8 cellular contexts compared by ENCODE assay signal in the genomic region with DNA sequence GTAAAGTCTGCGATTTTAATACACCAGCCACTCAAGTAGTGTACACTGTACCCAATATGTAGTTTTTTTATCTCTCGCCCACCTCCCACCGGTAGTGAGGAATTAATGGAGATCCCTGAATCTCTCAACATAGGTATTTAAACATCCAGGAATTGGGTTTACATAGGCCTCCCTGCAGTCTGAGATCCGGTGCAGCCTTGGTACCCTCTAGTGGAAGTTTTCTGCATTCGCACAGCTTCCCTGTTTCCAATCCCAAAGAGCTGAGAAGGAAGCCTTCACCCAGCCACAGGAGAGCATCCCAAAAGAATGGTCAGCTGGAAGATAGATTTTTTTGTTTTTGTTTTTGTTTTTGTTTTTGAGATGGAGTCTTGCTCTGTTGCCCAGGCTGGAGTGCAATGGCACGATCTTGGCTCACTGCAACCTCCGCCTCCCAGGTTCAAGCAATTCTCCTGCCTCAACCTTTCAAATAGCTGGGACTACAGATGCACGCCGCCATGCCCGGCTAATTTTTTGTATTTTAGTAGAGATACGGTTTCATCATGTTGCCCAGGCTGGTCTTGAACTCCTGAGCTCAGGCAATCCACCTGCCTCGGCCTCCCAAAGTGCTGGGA. TPM values are rescaled to one million over a fixed set of nuclear protein-coding genes. Genes with fewer than 3 reads are reported as not detected.
DNase-seq lines count a peak whose midpoint lies in the region; ATAC-seq, FAIRE-seq and TF ChIP-seq lines count a peak whose summit lies in the region.
"Not testable (repeated sequence)": the region's sequence is repeated elsewhere in the genome, so short reads cannot be mapped to it uniquely, and the experiment has no call there.

No MANE protein-coding gene starts in this region.

- not testable (repeated sequence) for TF ChIP-seq EP300 in HepG2 (IDR thresholded peaks at IDR 0.05; ENCODE audit: low read depth in 2 of 2, low read length in 2 of 2); HepG2 (CRISPR knock-in tag; IDR thresholded peaks at IDR 0.05; ENCODE audit: borderline replicate concordance)

- TF ChIP-seq RAD21 in HepG2 (CRISPR knock-in tag; IDR thresholded peaks at IDR 0.05), result peak; percentile 46; the same call in 1 of the 2 replicates

- CTCF ChIA-PET in BJ (lab: Yijun Ruan, JAX), result interaction anchor here (0.6 kb wide), 1 partner anchor 728 kb away, joined by 3 read pairs; no protein-coding TSS in a partner anchor
- CTCF ChIA-PET in HepG2 (lab: Yijun Ruan, JAX; ENCODE audit: low intra/inter-chr PET ratio, low total read pairs), result not testable (repeated sequence)

- not testable (repeated sequence) for H4K20me1 ChIP-seq in GM23248 (ENCODE audit: insufficient read depth); HepG2 (ENCODE audit: insufficient read depth, low read length)

- intact Hi-C loops in HepG2 (cut with micrococcal nuclease; ENCODE audit: unreplicated experiment); gastrocnemius medialis (cut with DNase I; ENCODE audit: low total_unique reads): not testable (repeated sequence)

- ATAC-seq in HepG2 (peak; percentile 79), gastrocnemius medialis (peak; percentile 56 to 57)

- not testable (repeated sequence) for H3K27me3 ChIP-seq in BJ (ENCODE audit: control insufficient read depth, insufficient read depth, low read length); GM23248 (replicated peaks; ENCODE audit: insufficient read depth); HepG2 (ENCODE audit: control insufficient read depth in 1 of 2, insufficient read depth in 2 of 2, low read length in 2 of 2); gastrocnemius medialis

- not testable (repeated sequence) for H3K79me2 ChIP-seq in GM23248 (ENCODE audit: insufficient read depth); HepG2 (ENCODE audit: insufficient read depth, low read length)

- not testable (repeated sequence) for FAIRE-seq in RCC 7860 (lab: Jason Lieb, UNC); HepG2 (lab: Jason Lieb, UNC)

- TF ChIP-seq CTCF in BJ (IDR thresholded peaks at IDR 0.05; ENCODE audit: insufficient read depth, low read depth, low read length), result peak; percentile 39
- peak; percentile 16 for TF ChIP-seq CTCF in NB4 (IDR thresholded peaks at IDR 0.05; ENCODE audit: low read depth, low read length)
- TF ChIP-seq CTCF in astrocyte of the cerebellum (IDR thresholded peaks at IDR 0.05; ENCODE audit: low read depth, low read length, missing control alignments), result peak; percentile 33
- peak; percentile 47 for TF ChIP-seq CTCF in fibroblast of pulmonary artery (IDR thresholded peaks at IDR 0.05; ENCODE audit: low read length, missing control alignments)
- TF ChIP-seq CTCF in HepG2 (CRISPR knock-in tag; IDR thresholded peaks at IDR 0.05), result not testable (repeated sequence)
- TF ChIP-seq CTCF in gastrocnemius medialis (IDR thresholded peaks at IDR 0.05 in 4 of 5, conservative IDR thresholded peaks at IDR 0.05 in 1 of 5), result peak in 2 of 5 experiments; percentile 9 to 38

- not testable (repeated sequence) for DNase-seq in BJ (ENCODE audit: low read depth); astrocyte of the cerebellum (ENCODE audit: low read depth); gastrocnemius medialis
- DNase-seq in GM23248 (peak; percentile 52), NB4 (ENCODE audit: low read depth) (peak; percentile 46), RCC 7860 (ENCODE audit: low spot score) (peak; percentile 20), fibroblast of pulmonary artery (ENCODE audit: low read depth) (peak; percentile 29), HepG2 (ENCODE audit: low spot score) (peak; percentile 20)

- H2AFZ ChIP-seq in GM23248; HepG2 (ENCODE audit: low read length): not testable (repeated sequence)

- H3K27ac ChIP-seq in GM23248; HepG2 (ENCODE audit: extremely low read length, insufficient read depth, low read length); gastrocnemius medialis: not testable (repeated sequence)

- in situ Hi-C loops in GM23248 (cut with MboI); astrocyte of the cerebellum (cut with HindIII; ENCODE audit: low sequenced_read_pairs); HepG2 (cut with HindIII; ENCODE audit: extremely low pct_ligation_motif_present, low pct_unique_long_range_greater_than_20kb); gastrocnemius medialis (cut with MboI; ENCODE audit: low sequenced_read_pairs in 4 of 4): not testable (repeated sequence)

- POLR2A ChIA-PET in BJ (lab: Charles Lee); HepG2 (lab: Yijun Ruan, JAX): not testable (repeated sequence)

- not testable (repeated sequence) for BruUV-seq in HepG2 (replicated peaks; lab: Mats Ljungman, UMichigan)

- H3K4me2 ChIP-seq in GM23248 (ENCODE audit: unreplicated experiment); HepG2 (ENCODE audit: low read depth, low read length): not testable (repeated sequence)

- H3K4me3 ChIP-seq in BJ (ENCODE audit: low read depth, low read length); GM23248; NB4 (ENCODE audit: low read depth, low read length); astrocyte of the cerebellum (ENCODE audit: low read depth, low read length); fibroblast of pulmonary artery (replicated peaks; ENCODE audit: low read depth, low read length); HepG2 (replicated peaks in 1 of 3; ENCODE audit: insufficient read depth in 1 of 3, low read depth in 2 of 3, low read length in 3 of 3); gastrocnemius medialis: not testable (repeated sequence)

- H3K4me1 ChIP-seq in GM23248 (ENCODE audit: insufficient read depth), result peaks cover 13% of the 10 kb centered on the region; the same call in 1 of the 2 replicates
- H3K4me1 ChIP-seq in HepG2 (ENCODE audit: insufficient read depth, low read length); gastrocnemius medialis: not testable (repeated sequence)

- not testable (repeated sequence) for TF ChIP-seq POLR2A in NB4 (IDR thresholded peaks at IDR 0.05; ENCODE audit: extremely low read depth, insufficient read length); HepG2 (IDR thresholded peaks at IDR 0.05; ENCODE audit: insufficient read depth in 1 of 2, low read depth in 2 of 2, low read length in 2 of 2); gastrocnemius medialis (IDR thresholded peaks at IDR 0.05)

- H3F3A ChIP-seq in GM23248 (ENCODE audit: insufficient read depth), result not testable (repeated sequence)

- H3K36me3 ChIP-seq in BJ (ENCODE audit: control insufficient read depth, insufficient read depth, low read length); GM23248 (ENCODE audit: low read depth); HepG2 (replicated peaks in 1 of 2; ENCODE audit: control insufficient read depth in 1 of 2, insufficient read depth in 2 of 2, low read length in 2 of 2); gastrocnemius medialis: not testable (repeated sequence)

- not testable (repeated sequence) for H3K9me2 ChIP-seq in GM23248 (ENCODE audit: insufficient read depth)

- H3K9me3 ChIP-seq in GM23248 (ENCODE audit: low read depth); HepG2 (ENCODE audit: low read length); gastrocnemius medialis: not testable (repeated sequence)

- WGBS in GM23248 (ENCODE audit: low coverage in 1 of 2, low lambda C conversion rate in 2 of 2, missing lambda C conversion rate in 2 of 2), 2 experiments, result 54 to 55% methylated on average over 9 to 10 of the region's 12 CpGs
- WGBS in HepG2 (ENCODE audit: low lambda C conversion rate), result 11% methylated on average over 9 of the region's 12 CpGs

- not testable (repeated sequence) for H3K9ac ChIP-seq in GM23248; HepG2 (ENCODE audit: insufficient read depth, low read depth, low read length)

RNA-seq across cellular contexts. Expression of a gene that starts 8.6 kb away (rescaled TPM):
- polyA plus RNA-seq in BJ (2011; rRNA removed) (58.9 and 76.4 TPM in 2 replicates), GM23248 (2016; fragmentation: Nextera tagmentation; extraction: Ambion mirVana) (29.5 and 32.0 TPM in 2 replicates), HepG2 (2011; rRNA removed) (124 and 157 TPM in 2 replicates)
- 21.0 and 31.8 TPM in 2 replicates for polyA minus RNA-seq in BJ (2011; rRNA and poly(A)+ RNA removed)
- 30.0 and 42.6 TPM in 2 replicates for total RNA-seq in GM23248 (2014; rRNA removed; shearing (Covaris generic))
- total RNA-seq in HepG2 (2016; rRNA removed; fragmentation: Illumina TruSeq; extraction: Trizol) (89.5 and 130 TPM in 2 replicates), gastrocnemius medialis (10 to 100 TPM; 48.3 to 64.6 (median 51.2) TPM)
- total RNA-seq in HepG2 (2016; cell fraction: cytosol; rRNA removed; fragmentation: Illumina TruSeq; extraction: Trizol; ENCODE audit: low read depth), result 39.9 and 40.5 TPM in 2 replicates
- 89.7 and 136 TPM in 2 replicates for total RNA-seq in HepG2 (2016; cell fraction: insoluble cytoplasmic fraction; rRNA removed; fragmentation: Illumina TruSeq; extraction: Trizol)
- total RNA-seq in HepG2 (2016; cell fraction: membrane; rRNA removed; fragmentation: Illumina TruSeq; extraction: Trizol), result 92.4 and 101 TPM in 2 replicates
- total RNA-seq in HepG2 (2016; cell fraction: nucleus; rRNA removed; fragmentation: Illumina TruSeq; extraction: Trizol), result 47.1 and 50.4 TPM in 2 replicates
- polyA plus RNA-seq in HepG2 (2011; cell fraction: cytosol; rRNA removed), result 121 and 150 TPM in 2 replicates
- 27.4 and 36.1 TPM in 2 replicates for polyA plus RNA-seq in HepG2 (2011; cell fraction: nucleus; rRNA removed)
- polyA plus RNA-seq in HepG2 (2012), result 95.8 and 105 TPM in 2 replicates
- 55.8 and 62.5 TPM in 2 replicates for polyA plus RNA-seq in HepG2 (2016; cell fraction: cytosol; fragmentation: Illumina TruSeq; extraction: Trizol; ENCODE audit: low read depth)
- 191 and 196 TPM in 2 replicates for polyA plus RNA-seq in HepG2 (2016; cell fraction: insoluble cytoplasmic fraction; fragmentation: Illumina TruSeq; extraction: Trizol; ENCODE audit: low read depth)
- 108 and 122 TPM in 2 replicates for polyA plus RNA-seq in HepG2 (2016; cell fraction: membrane; fragmentation: Illumina TruSeq; extraction: Trizol; ENCODE audit: low read depth)
- polyA plus RNA-seq in HepG2 (2016; cell fraction: nucleus; fragmentation: Illumina TruSeq; extraction: Trizol; ENCODE audit: insufficient read depth, low read depth), result 78.5 and 84.6 TPM in 2 replicates
- 71.4 and 88.7 TPM in 2 replicates for polyA minus RNA-seq in HepG2 (2011; rRNA and poly(A)+ RNA removed; ENCODE audit: low replicate concordance)
- 60.8 and 62.0 TPM in 2 replicates for polyA minus RNA-seq in HepG2 (2011; cell fraction: cytosol; rRNA and poly(A)+ RNA removed)
- 30.0 and 40.5 TPM in 2 replicates for polyA minus RNA-seq in HepG2 (2011; cell fraction: nucleus; rRNA and poly(A)+ RNA removed)

RNA-seq across cellular contexts. Expression of a gene that starts 55.4 kb away (rescaled TPM):
- polyA plus RNA-seq in BJ (2011; rRNA removed) (0.01 TPM in 1 of 2 replicates, not detected in the other), GM23248 (2016; fragmentation: Nextera tagmentation; extraction: Ambion mirVana) (not detected in 2 replicates), HepG2 (2011; rRNA removed) (0.03 and 0.08 TPM in 2 replicates)
- not detected in 2 replicates for polyA minus RNA-seq in BJ (2011; rRNA and poly(A)+ RNA removed)
- not detected in 2 replicates for total RNA-seq in GM23248 (2014; rRNA removed; shearing (Covaris generic))
- total RNA-seq in HepG2 (2016; rRNA removed; fragmentation: Illumina TruSeq; extraction: Trizol) (0.07 TPM in 1 of 2 replicates, not detected in the other), gastrocnemius medialis (under 1 TPM; 0.07 to 0.20 (median 0.18) TPM)
- total RNA-seq in HepG2 (2016; cell fraction: cytosol; rRNA removed; fragmentation: Illumina TruSeq; extraction: Trizol; ENCODE audit: low read depth), result not detected in 2 replicates
- 0.02 TPM in 1 of 2 replicates, not detected in the other for total RNA-seq in HepG2 (2016; cell fraction: insoluble cytoplasmic fraction; rRNA removed; fragmentation: Illumina TruSeq; extraction: Trizol)
- not detected in 2 replicates for total RNA-seq in HepG2 (2016; cell fraction: membrane; rRNA removed; fragmentation: Illumina TruSeq; extraction: Trizol)
- total RNA-seq in HepG2 (2016; cell fraction: nucleus; rRNA removed; fragmentation: Illumina TruSeq; extraction: Trizol), result 0.13 TPM in 1 of 2 replicates, not detected in the other
- 0.01 and 0.04 TPM in 2 replicates for polyA plus RNA-seq in HepG2 (2011; cell fraction: cytosol; rRNA removed)
- polyA plus RNA-seq in HepG2 (2011; cell fraction: nucleus; rRNA removed), result 0.14 and 0.16 TPM in 2 replicates
- 0.04 and 0.08 TPM in 2 replicates for polyA plus RNA-seq in HepG2 (2012)
- not detected in 2 replicates for polyA plus RNA-seq in HepG2 (2016; cell fraction: cytosol; fragmentation: Illumina TruSeq; extraction: Trizol; ENCODE audit: low read depth)
- polyA plus RNA-seq in HepG2 (2016; cell fraction: insoluble cytoplasmic fraction; fragmentation: Illumina TruSeq; extraction: Trizol; ENCODE audit: low read depth), result not detected in 2 replicates
- polyA plus RNA-seq in HepG2 (2016; cell fraction: membrane; fragmentation: Illumina TruSeq; extraction: Trizol; ENCODE audit: low read depth), result not detected in 2 replicates
- 0.09 TPM in 1 of 2 replicates, not detected in the other for polyA plus RNA-seq in HepG2 (2016; cell fraction: nucleus; fragmentation: Illumina TruSeq; extraction: Trizol; ENCODE audit: insufficient read depth, low read depth)
- 0.05 and 0.06 TPM in 2 replicates for polyA minus RNA-seq in HepG2 (2011; rRNA and poly(A)+ RNA removed; ENCODE audit: low replicate concordance)
- polyA minus RNA-seq in HepG2 (2011; cell fraction: cytosol; rRNA and poly(A)+ RNA removed), result 0.10 TPM in 1 of 2 replicates, not detected in the other
- 0.12 TPM in 1 of 2 replicates, not detected in the other for polyA minus RNA-seq in HepG2 (2011; cell fraction: nucleus; rRNA and poly(A)+ RNA removed)
